In the genomic region with DNA sequence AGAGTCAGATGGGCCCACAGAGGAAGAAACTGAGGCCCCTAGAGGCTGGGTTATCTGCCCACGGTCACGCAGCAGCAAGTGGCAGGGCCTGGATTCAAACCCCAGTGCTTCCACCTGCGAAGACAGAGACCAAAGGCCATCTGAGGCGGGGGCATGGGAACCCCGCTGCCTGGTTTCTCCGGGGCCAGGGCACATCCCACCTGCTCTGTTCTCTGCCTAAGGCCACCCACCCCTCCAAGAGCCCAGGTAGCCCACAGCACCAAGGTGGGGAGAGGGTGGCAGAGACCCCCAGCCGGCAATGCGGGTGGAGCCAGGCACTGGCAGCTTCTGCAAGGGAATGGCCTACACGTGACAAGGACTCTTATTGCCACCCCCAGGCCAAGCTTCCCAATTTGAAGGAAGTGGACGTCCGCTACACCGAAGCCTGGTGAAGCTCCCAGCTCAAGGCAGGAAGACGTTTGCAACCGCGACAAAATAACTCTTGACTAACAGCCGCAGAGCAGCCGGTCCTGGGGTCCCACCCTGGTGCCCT, we compare ENCODE assay signal across 3 cellular contexts.
TF ChIP-seq lines count a peak whose summit lies in the region.

No MANE protein-coding gene starts in this region.

TF ChIP-seq in A549, 52 proteins besides CTCF, POLR2A, EP300 and RAD21:
- TF ChIP-seq JUN (IDR thresholded peaks at IDR 0.05): 0 out of 5 replicates have a peak, but pooled peaks of 1 of the 2 experiments have one; percentile 30
- TF ChIP-seq FOSB (CRISPR knock-in tag; IDR thresholded peaks at IDR 0.05): no peak
TF ChIP-seq in A549: peak in this region for 1.

TF ChIP-seq in GM23338, 12 proteins besides CTCF, POLR2A, EP300 and RAD21 (continues in another document):
- no peak for TF ChIP-seq EZH2 (IDR thresholded peaks at IDR 0.05; ENCODE audit: low read depth, unreplicated experiment)
- TF ChIP-seq STAT1 (IDR thresholded peaks at IDR 0.05; ENCODE audit: unreplicated experiment): no peak
- no peak for TF ChIP-seq ETS1 (IDR thresholded peaks at IDR 0.05)
- no peak for TF ChIP-seq EZH2phosphoT487 (IDR thresholded peaks at IDR 0.05; ENCODE audit: unreplicated experiment)
- TF ChIP-seq NANOG (IDR thresholded peaks at IDR 0.05; ENCODE audit: borderline replicate concordance): no peak
- TF ChIP-seq JUNB (IDR thresholded peaks at IDR 0.05; ENCODE audit: unreplicated experiment): no peak
- TF ChIP-seq ZNF462 (CRISPR knock-in tag; IDR thresholded peaks at IDR 0.05): no peak
- TF ChIP-seq, protein P1, sequence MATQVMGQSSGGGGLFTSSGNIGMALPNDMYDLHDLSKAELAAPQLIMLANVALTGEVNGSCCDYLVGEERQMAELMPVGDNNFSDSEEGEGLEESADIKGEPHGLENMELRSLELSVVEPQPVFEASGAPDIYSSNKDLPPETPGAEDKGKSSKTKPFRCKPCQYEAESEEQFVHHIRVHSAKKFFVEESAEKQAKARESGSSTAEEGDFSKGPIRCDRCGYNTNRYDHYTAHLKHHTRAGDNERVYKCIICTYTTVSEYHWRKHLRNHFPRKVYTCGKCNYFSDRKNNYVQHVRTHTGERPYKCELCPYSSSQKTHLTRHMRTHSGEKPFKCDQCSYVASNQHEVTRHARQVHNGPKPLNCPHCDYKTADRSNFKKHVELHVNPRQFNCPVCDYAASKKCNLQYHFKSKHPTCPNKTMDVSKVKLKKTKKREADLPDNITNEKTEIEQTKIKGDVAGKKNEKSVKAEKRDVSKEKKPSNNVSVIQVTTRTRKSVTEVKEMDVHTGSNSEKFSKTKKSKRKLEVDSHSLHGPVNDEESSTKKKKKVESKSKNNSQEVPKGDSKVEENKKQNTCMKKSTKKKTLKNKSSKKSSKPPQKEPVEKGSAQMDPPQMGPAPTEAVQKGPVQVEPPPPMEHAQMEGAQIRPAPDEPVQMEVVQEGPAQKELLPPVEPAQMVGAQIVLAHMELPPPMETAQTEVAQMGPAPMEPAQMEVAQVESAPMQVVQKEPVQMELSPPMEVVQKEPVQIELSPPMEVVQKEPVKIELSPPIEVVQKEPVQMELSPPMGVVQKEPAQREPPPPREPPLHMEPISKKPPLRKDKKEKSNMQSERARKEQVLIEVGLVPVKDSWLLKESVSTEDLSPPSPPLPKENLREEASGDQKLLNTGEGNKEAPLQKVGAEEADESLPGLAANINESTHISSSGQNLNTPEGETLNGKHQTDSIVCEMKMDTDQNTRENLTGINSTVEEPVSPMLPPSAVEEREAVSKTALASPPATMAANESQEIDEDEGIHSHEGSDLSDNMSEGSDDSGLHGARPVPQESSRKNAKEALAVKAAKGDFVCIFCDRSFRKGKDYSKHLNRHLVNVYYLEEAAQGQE (IDR thresholded peaks at IDR 0.05; ENCODE audit: unreplicated experiment): no peak

TF ChIP-seq in H1, 55 proteins besides CTCF, POLR2A, EP300 and RAD21:
- no peak for TF ChIP-seq TBP (IDR thresholded peaks at IDR 0.05; ENCODE audit: low read depth, low read length)
- no peak for TF ChIP-seq SRF (IDR thresholded peaks at IDR 0.05; ENCODE audit: low read depth, low read length)
- TF ChIP-seq RNF2 (IDR thresholded peaks at IDR 0.05; ENCODE audit: borderline replicate concordance, low read depth, low read length, missing control alignments, poor library complexity, severe bottlenecking): no peak
- TF ChIP-seq NANOG (IDR thresholded peaks at IDR 0.05; ENCODE audit: insufficient read depth, low read depth, low read length, poor library complexity, severe bottlenecking): no peak
- no peak for TF ChIP-seq KDM1A (IDR thresholded peaks at IDR 0.05; ENCODE audit: borderline replicate concordance, low read length)
- TF ChIP-seq, protein P2, sequence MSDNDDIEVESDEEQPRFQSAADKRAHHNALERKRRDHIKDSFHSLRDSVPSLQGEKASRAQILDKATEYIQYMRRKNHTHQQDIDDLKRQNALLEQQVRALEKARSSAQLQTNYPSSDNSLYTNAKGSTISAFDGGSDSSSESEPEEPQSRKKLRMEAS (IDR thresholded peaks at IDR 0.05): no peak
- TF ChIP-seq ATF2 (IDR thresholded peaks at IDR 0.05; ENCODE audit: low read length): no peak
- no peak for TF ChIP-seq JUND (IDR thresholded peaks at IDR 0.05; ENCODE audit: low read length)
- no peak for TF ChIP-seq BCL11A (IDR thresholded peaks at IDR 0.05; ENCODE audit: low read depth in 2 of 2, low read length in 2 of 2)
- TF ChIP-seq FOSL1 (IDR thresholded peaks at IDR 0.05; ENCODE audit: insufficient read depth, low read depth, low read length): no peak
- no peak for TF ChIP-seq BRCA1 (IDR thresholded peaks at IDR 0.05; ENCODE audit: low read depth, low read length)
- no peak for TF ChIP-seq SIRT6 (IDR thresholded peaks at IDR 0.05; ENCODE audit: low read length)
- no peak for TF ChIP-seq SAP30 (IDR thresholded peaks at IDR 0.05; ENCODE audit: insufficient read depth, insufficient replicate concordance, low read length)
- no peak for TF ChIP-seq SIN3A (conservative IDR thresholded peaks at IDR 0.05 in 1 of 2, IDR thresholded peaks at IDR 0.05 in 1 of 2; ENCODE audit: low read depth in 1 of 2, low read length in 2 of 2)
